ENCODE assay signal across 12 cellular contexts in the genomic region with DNA sequence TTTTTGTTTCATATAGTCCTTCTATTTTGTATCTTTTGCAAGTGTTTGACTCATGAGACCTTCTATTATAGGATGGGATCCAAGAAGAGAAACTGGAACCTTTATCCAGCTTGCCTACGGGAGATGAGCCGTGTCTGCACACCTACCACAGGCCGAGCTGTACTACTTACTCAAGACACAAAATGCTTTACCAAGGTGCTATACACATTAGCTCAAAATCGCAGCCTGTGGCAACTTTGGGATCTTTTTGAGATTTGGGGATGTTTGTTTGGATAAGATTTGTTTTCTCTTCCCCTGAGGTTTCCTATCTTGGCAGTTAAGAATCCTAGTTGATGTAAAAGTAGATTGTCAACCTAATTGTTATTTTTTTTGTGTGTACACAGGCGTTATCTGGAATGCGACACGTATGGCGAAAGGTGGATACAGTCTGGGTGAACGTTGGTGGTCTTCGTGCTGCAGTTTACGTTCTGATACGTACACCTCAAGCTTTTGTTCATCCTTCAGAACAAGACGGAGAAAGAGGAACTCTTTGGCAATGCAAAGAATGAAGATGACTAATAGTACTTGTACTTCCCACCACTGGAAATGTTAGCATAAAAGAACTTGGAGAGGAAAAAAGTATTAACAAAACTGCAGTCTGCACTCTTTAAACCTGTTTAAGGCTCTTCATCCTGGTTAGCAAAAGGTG. TPM values are rescaled to one million over a fixed set of nuclear protein-coding genes. Genes with fewer than 3 reads are reported as not detected.
DNase-seq lines count a peak whose midpoint lies in the region; ATAC-seq, FAIRE-seq and TF ChIP-seq lines count a peak whose summit lies in the region.
"Had no signal": no experiment of that assay in that cellular context is flagged by ENCODE, and none has a peak within 500 bp of the region (broad histone marks: within the 10 kb centered on the region; RNA-seq: fewer than 3 reads in every experiment).

No MANE protein-coding gene starts in this region.

- H2BK15ac ChIP-seq in IMR-90 (ENCODE audit: low read depth, low read length), result no peak overlapping the region

- H2BK120ac ChIP-seq in IMR-90 (ENCODE audit: low read depth, low read length), result no peak overlapping the region

- H3K4me1 Mint-ChIP-seq in CD4-positive, CD25-positive, alpha-beta regulatory T cell, result peaks cover 14 to 27% (median 24%) of the 10 kb centered on the region in 4 donors
- peaks cover 5 to 39% (median 23%) of the 10 kb centered on the region in 7 donors for H3K4me1 Mint-ChIP-seq in naive thymus-derived CD4-positive, alpha-beta T cell

- H3K4me3 ChIP-seq in CD4-positive, CD25-positive, alpha-beta regulatory T cell (ENCODE audit: low read depth, low read length), result no peak overlapping the region
- no peak overlapping the region for H3K4me3 ChIP-seq in IMR-90 (ENCODE audit: insufficient read depth, low read depth, low read length)
- H3K4me3 ChIP-seq in K562, result no peak overlapping the region
- no peak overlapping the region for H3K4me3 ChIP-seq in naive thymus-derived CD4-positive, alpha-beta T cell (ENCODE audit: low read length)
- H3K4me3 ChIP-seq in prostate gland, result no peak overlapping the region
- H3K4me3 ChIP-seq: PC-9 had no signal

- no peak for TF ChIP-seq POLR2A in IMR-90 (IDR thresholded peaks at IDR 0.05; ENCODE audit: low read depth, low read length)
- no peak; the same call in 1 of the 2 replicates for TF ChIP-seq POLR2A in K562 (conservative IDR thresholded peaks at IDR 0.05)
- TF ChIP-seq POLR2A in prostate gland (IDR thresholded peaks at IDR 0.05), result no peak

- no CpG with 5 or more reads among the region's 13 CpGs for WGBS in IMR-90 (ENCODE audit: extremely low coverage in 2 of 2, insufficient read length in 1 of 2), 2 experiments
- 73% methylated on average over 13 of the region's 13 CpGs for WGBS in K562 (ENCODE audit: insufficient coverage, low coverage, missing lambda C conversion rate)
- 77% methylated on average over 13 of the region's 13 CpGs for WGBS in prostate gland

- CTCF ChIA-PET in IMR-90 (lab: Yijun Ruan, JAX) (interaction anchor here (0.7 kb wide), 1 partner anchor 16 kb away, joined by 3 read pairs; no protein-coding TSS in a partner anchor), K562 (lab: Yijun Ruan, JAX; ENCODE audit: low intra/inter-chr PET ratio) (no interaction called here)
- CTCF ChIA-PET in naive thymus-derived CD4-positive, alpha-beta T cell (lab: Charles Lee), result no interaction called here

- ATAC-seq in CD4-positive, CD25-positive, alpha-beta regulatory T cell (ENCODE audit: low read depth in 2 of 2), result no peak
- ATAC-seq in IMR-90 (ENCODE audit: low read depth) (peak; percentile 59), K562 (no peak), HG02798 (IDR thresholded peaks at IDR 0.05; ENCODE audit: poor library complexity, unreplicated experiment) (no peak), GM18907 (IDR thresholded peaks at IDR 0.05; ENCODE audit: unreplicated experiment) (no peak)
- no peak for ATAC-seq in naive thymus-derived CD4-positive, alpha-beta T cell

- no peak overlapping the region for H2AK9ac ChIP-seq in IMR-90 (replicated peaks; ENCODE audit: low read depth, low read length, poor library complexity)

- no peak overlapping the region for H2AK5ac ChIP-seq in IMR-90 (ENCODE audit: low read depth, low read length)

- peaks cover 4% of the 10 kb centered on the region for H3K4me1 ChIP-seq in CD4-positive, CD25-positive, alpha-beta regulatory T cell (ENCODE audit: control insufficient read depth, insufficient read depth, low read length, poor library complexity, severe bottlenecking)
- peaks cover 6% of the 10 kb centered on the region for H3K4me1 ChIP-seq in IMR-90 (ENCODE audit: control insufficient read depth, insufficient read depth, low read length)
- H3K4me1 ChIP-seq in K562 (replicated peaks in 1 of 2; ENCODE audit: control insufficient read depth in 2 of 2, insufficient read depth in 2 of 2, low read length in 2 of 2), result no peaks in the 10 kb centered on the region
- no peaks in the 10 kb centered on the region for H3K4me1 ChIP-seq in naive thymus-derived CD4-positive, alpha-beta T cell (ENCODE audit: control insufficient read depth in 2 of 2, insufficient read depth in 2 of 2, low read length in 2 of 2)
- H3K4me1 ChIP-seq in prostate gland (replicated peaks), result no peaks in the 10 kb centered on the region

- H3K36me3 ChIP-seq in CD4-positive, CD25-positive, alpha-beta regulatory T cell (ENCODE audit: control insufficient read depth, insufficient read depth, low read length), result peaks cover 77% of the 10 kb centered on the region
- H3K36me3 ChIP-seq in IMR-90 (ENCODE audit: control insufficient read depth, insufficient read depth, low read length), result peaks cover 45% of the 10 kb centered on the region
- peaks cover 92% of the 10 kb centered on the region for H3K36me3 ChIP-seq in K562 (ENCODE audit: control insufficient read depth, insufficient read depth, low read length)
- H3K36me3 ChIP-seq in naive thymus-derived CD4-positive, alpha-beta T cell (ENCODE audit: control insufficient read depth in 2 of 3, insufficient read depth in 3 of 3, low read length in 3 of 3), result peaks cover 18 to 66% (median 28%) of the 10 kb centered on the region in 3 experiments
- H3K36me3 ChIP-seq in prostate gland, result peaks cover 0 to 4% of the 10 kb centered on the region in 2 donors

- H3K4me3 Mint-ChIP-seq in CD4-positive, CD25-positive, alpha-beta regulatory T cell, result no peak overlapping the region
- no peak overlapping the region for H3K4me3 Mint-ChIP-seq in naive thymus-derived CD4-positive, alpha-beta T cell

- peak overlapping the region in 2 of 3 donors; percentile 2 to 65 for H3K27ac Mint-ChIP-seq in CD4-positive, CD25-positive, alpha-beta regulatory T cell
- peak overlapping the region in 8 of 9 donors; percentile 1 to 79 (median 46) for H3K27ac Mint-ChIP-seq in naive thymus-derived CD4-positive, alpha-beta T cell

- H3K9me3 Mint-ChIP-seq in CD4-positive, CD25-positive, alpha-beta regulatory T cell, result no peaks in the 10 kb centered on the region
- no peaks in the 10 kb centered on the region for H3K9me3 Mint-ChIP-seq in naive thymus-derived CD4-positive, alpha-beta T cell
- H3K9me3 Mint-ChIP-seq: activated T-helper 2 cell treated with anti-CD3 and anti-CD28 coated beads, Interferon-gamma antibody, Interleukin-2, Interleukin-4, amounts not matched to agents 10 μg/mL and 5 μg/mL and 100 μg/mL, durations not matched to agents 14 hours and 24 hours and 36 hours had no signal

- H3K9me1 ChIP-seq in IMR-90 (ENCODE audit: insufficient read depth, low read length) (peaks cover 4% of the 10 kb centered on the region; the same call in 1 of the 2 replicates), K562 (ENCODE audit: control insufficient read depth, insufficient read depth, low read length) (no peaks in the 10 kb centered on the region)

- H4K20me1 ChIP-seq in IMR-90 (ENCODE audit: insufficient read depth, low read length), result peaks cover 32% of the 10 kb centered on the region; the same call in 1 of the 2 replicates
- H4K20me1 ChIP-seq in K562 (replicated peaks; ENCODE audit: control insufficient read depth, insufficient read depth, low read length), result no peaks in the 10 kb centered on the region

- no peak for TF ChIP-seq CTCF in IMR-90 (conservative IDR thresholded peaks at IDR 0.05; ENCODE audit: low read depth, low read length)
- TF ChIP-seq CTCF in K562 (IDR thresholded peaks at IDR 0.05 in 2 of 3, conservative IDR thresholded peaks at IDR 0.05 in 1 of 3; ENCODE audit: insufficient read depth in 2 of 3, low read depth in 1 of 3, low read length in 3 of 3), result no peak
- TF ChIP-seq CTCF in prostate gland (IDR thresholded peaks at IDR 0.05), result no peak

- no peak for TF ChIP-seq RAD21 in IMR-90 (IDR thresholded peaks at IDR 0.05; ENCODE audit: low read length)
- TF ChIP-seq RAD21 in K562 (CRISPR knock-in tag; conservative IDR thresholded peaks at IDR 0.05 in 1 of 2, IDR thresholded peaks at IDR 0.05 in 1 of 2), result no peak

- H4K91ac ChIP-seq in IMR-90 (ENCODE audit: insufficient read depth, low read depth, low read length), result no peak overlapping the region

- intact Hi-C loops in IMR-90 (cut with micrococcal nuclease) (no loop called here), K562 (cut with micrococcal nuclease) (no loop called here), prostate gland (cut with DNase I) (no loop called here)
- intact Hi-C loops in naive thymus-derived CD4-positive, alpha-beta T cell (cut with micrococcal nuclease), result no loop called here

- H2AFZ ChIP-seq in IMR-90 (replicated peaks; ENCODE audit: low read length, poor library complexity), result no peak overlapping the region
- no peak overlapping the region for H2AFZ ChIP-seq in K562 (ENCODE audit: low read depth, low read length)
- H2AFZ ChIP-seq: PC-9 had no signal

- H2BK5ac ChIP-seq in IMR-90 (ENCODE audit: low read depth, low read length, poor library complexity, severe bottlenecking), result peak overlapping the region; percentile 50

- dilution Hi-C loops in IMR-90 (cut with HindIII; ENCODE audit: low sequenced_read_pairs, unreplicated experiment), result no loop called here

- in situ Hi-C loops in IMR-90 (cut with MboI; ENCODE audit: low sequenced_read_pairs) (no loop called here), K562 (cut with MboI) (no loop called here)

- H3K79me2 ChIP-seq in K562 (ENCODE audit: control insufficient read depth, insufficient read depth, low read length), result peaks cover 25% of the 10 kb centered on the region

- H3K27me3 ChIP-seq in CD4-positive, CD25-positive, alpha-beta regulatory T cell (ENCODE audit: control insufficient read depth, insufficient read depth, low read length), result no peaks in the 10 kb centered on the region
- no peaks in the 10 kb centered on the region for H3K27me3 ChIP-seq in IMR-90 (ENCODE audit: control insufficient read depth, insufficient read depth, low read length)
- no peaks in the 10 kb centered on the region for H3K27me3 ChIP-seq in K562 (ENCODE audit: control insufficient read depth in 2 of 2, insufficient read depth in 2 of 2, low read length in 2 of 2)
- H3K27me3 ChIP-seq in naive thymus-derived CD4-positive, alpha-beta T cell (ENCODE audit: control insufficient read depth in 2 of 2, insufficient read depth in 2 of 2, low read length in 2 of 2), result no peaks in the 10 kb centered on the region
- no peaks in the 10 kb centered on the region for H3K27me3 ChIP-seq in prostate gland (replicated peaks; ENCODE audit: insufficient read depth)

- no peaks in the 10 kb centered on the region for H3K27me3 Mint-ChIP-seq in CD4-positive, CD25-positive, alpha-beta regulatory T cell
- no peaks in the 10 kb centered on the region for H3K27me3 Mint-ChIP-seq in naive thymus-derived CD4-positive, alpha-beta T cell

- no peak overlapping the region for H3K18ac ChIP-seq in IMR-90 (ENCODE audit: low read depth, low read length)

- H3K79me1 ChIP-seq in IMR-90 (ENCODE audit: low read depth in 1 of 2, low read length in 2 of 2), result peaks cover 12 to 49% of the 10 kb centered on the region in 2 experiments

- H3K14ac ChIP-seq in IMR-90 (replicated peaks; ENCODE audit: low read depth, low read length), result no peak overlapping the region

- peaks cover 41% of the 10 kb centered on the region for H3K36me3 Mint-ChIP-seq in CD4-positive, CD25-positive, alpha-beta regulatory T cell
- peaks cover 7 to 33% (median 27%) of the 10 kb centered on the region in 5 donors for H3K36me3 Mint-ChIP-seq in naive thymus-derived CD4-positive, alpha-beta T cell

- H3K4me2 ChIP-seq in IMR-90 (ENCODE audit: low read depth, low read length) (peak overlapping the region; percentile 11; the same call in 1 of the 2 replicates), K562 (ENCODE audit: insufficient read depth, low read length) (no peak overlapping the region)
- H3K4me2 ChIP-seq: PC-9 had no signal

- H3K9ac ChIP-seq in IMR-90 (ENCODE audit: low read depth, low read length) (no peak overlapping the region), K562 (ENCODE audit: insufficient read depth in 1 of 2, low read depth in 2 of 2, low read length in 2 of 2) (no peak overlapping the region)

- no peak for DNase-seq in CD4-positive, CD25-positive, alpha-beta regulatory T cell
- DNase-seq in IMR-90 (peak; percentile 67), K562 (ENCODE audit: extremely low read depth in 1 of 4, low spot score in 3 of 4) (no peak), prostate gland (ENCODE audit: low spot score) (no peak), amygdala (lab: John Stamatoyannopoulos, UW) (no peak)
- no peak for DNase-seq in naive thymus-derived CD4-positive, alpha-beta T cell
- DNase-seq: effector CD8-positive, alpha-beta T cell; NCI-H1694 treated with DMSO at 0.1 percent for 48 hours; PC-9 had no signal

- no peak for FAIRE-seq in K562 (lab: Jason Lieb, UNC)

- no peak overlapping the region for H3K56ac ChIP-seq in IMR-90 (ENCODE audit: extremely low read depth, insufficient read depth, low read length)

- H4K5ac ChIP-seq in IMR-90 (ENCODE audit: low read depth, low read length), result peak overlapping the region; percentile 19; the same call in 1 of the 2 replicates

- H2BK20ac ChIP-seq in IMR-90 (ENCODE audit: low read depth, low read length), result no peak overlapping the region

- H3K27ac ChIP-seq in CD4-positive, CD25-positive, alpha-beta regulatory T cell (ENCODE audit: insufficient read depth, low read length, poor library complexity, severe bottlenecking), result no peak overlapping the region
- H3K27ac ChIP-seq in IMR-90 (ENCODE audit: insufficient read depth, low read length), result peak overlapping the region; percentile 19; the same call in 1 of the 2 replicates
- no peak overlapping the region for H3K27ac ChIP-seq in K562 (ENCODE audit: extremely low read depth, low read depth, low read length)
- H3K27ac ChIP-seq in naive thymus-derived CD4-positive, alpha-beta T cell (ENCODE audit: low read depth, low read length), result no peak overlapping the region
- no peak overlapping the region for H3K27ac ChIP-seq in prostate gland

- 0 out of 2 replicates have a peak overlapping the region, but pooled peaks have one; percentile 18 for H3K4ac ChIP-seq in IMR-90 (ENCODE audit: low read depth, low read length)

- POLR2A ChIA-PET in IMR-90 (lab: Charles Lee; ENCODE audit: unreplicated experiment), result no interaction called here
- POLR2A ChIA-PET in K562 (lab: Yijun Ruan, JAX), result interaction anchor here (1.0 to 3.4 kb wide), 5 partner anchors 11 to 22 kb away, joined by 3 to 83 read pairs (median 8); a partner anchor contains a TSS
- POLR2A ChIA-PET in naive thymus-derived CD4-positive, alpha-beta T cell (lab: Charles Lee), result interaction anchor here (0.6 to 3.2 kb wide), 7 partner anchors 8 to 47 kb away, joined by 3 to 39 read pairs (median 4); a partner anchor contains a TSS

- H4K8ac ChIP-seq in IMR-90 (ENCODE audit: low read depth in 2 of 2, low read length in 2 of 2), result peak overlapping the region in 1 of 2 experiments; percentile 65; a peak in 1 of 4 replicates

- no peak for TF ChIP-seq EP300 in K562 (IDR thresholded peaks at IDR 0.05; ENCODE audit: low read length)

- BruUV-seq in IMR-90 (replicated peaks; lab: Mats Ljungman, UMichigan) (no TSS peak), K562 (replicated peaks; lab: Mats Ljungman, UMichigan) (TSS peak; percentile 31)

- no peaks in the 10 kb centered on the region for H3K9me3 ChIP-seq in CD4-positive, CD25-positive, alpha-beta regulatory T cell (ENCODE audit: control insufficient read depth in 2 of 2, low read length in 2 of 2)
- H3K9me3 ChIP-seq in IMR-90 (ENCODE audit: control insufficient read depth, insufficient read depth, low read length), result no peaks in the 10 kb centered on the region
- H3K9me3 ChIP-seq in K562 (replicated peaks; ENCODE audit: control insufficient read depth, insufficient read depth, low read depth, low read length), result no peaks in the 10 kb centered on the region
- no peaks in the 10 kb centered on the region for H3K9me3 ChIP-seq in naive thymus-derived CD4-positive, alpha-beta T cell (ENCODE audit: control insufficient read depth in 2 of 3, low read length in 3 of 3)
- no peaks in the 10 kb centered on the region for H3K9me3 ChIP-seq in prostate gland

- H3K23ac ChIP-seq in IMR-90 (ENCODE audit: low read depth, low read length), result no peak overlapping the region

RNA-seq across cellular contexts. Expression of a gene that starts 13.1 kb away (rescaled TPM):
- 120 TPM for total RNA-seq in CD4-positive, CD25-positive, alpha-beta regulatory T cell
- polyA plus RNA-seq in CD4-positive, CD25-positive, alpha-beta regulatory T cell, result 10 to 100 TPM; 17.7 to 32.2 (median 24.4) TPM
- total RNA-seq in IMR-90 (2012; rRNA removed) (50.0 and 62.9 TPM in 2 replicates), K562 (2014; rRNA removed) (60.9 and 61.4 TPM in 2 replicates), K562 (2014; rRNA removed; fragmentation: Illumina TruSeq; extraction: Trizol) (87.2 and 97.1 TPM in 2 replicates), K562 (2015; rRNA removed; fragmentation: Illumina TruSeq; extraction: Trizol) (80.3 and 92.2 TPM in 2 replicates), K562 (2021) (118 and 135 TPM in 2 replicates), prostate gland (100 to 1,000 TPM in 1 of 2 donors, 10 to 100 TPM in 1; 58.4 to 118 TPM)
- polyA plus RNA-seq in IMR-90 (2012; rRNA removed) (42.7 and 45.1 TPM in 2 replicates), K562 (2011; rRNA removed) (106 and 130 TPM in 2 replicates), K562 (2014; fragmentation: Illumina TruSeq; extraction: Trizol) (108 and 128 TPM in 2 replicates), K562 (2014; fragmentation: Nextera tagmentation; extraction: Ambion mirVana) (10 to 100 TPM; 20.8 to 38.8 TPM), K562 (2014; rRNA removed) (65.4 and 69.1 TPM in 2 replicates)
- polyA plus RNA-seq in IMR-90 (2012; cell fraction: cytosol; rRNA removed), result 14.4 and 24.9 TPM in 2 replicates
- polyA plus RNA-seq in IMR-90 (2012; cell fraction: nucleus; rRNA removed; ENCODE audit: low replicate concordance), result 87.1 and 210 TPM in 2 replicates
- 501 and 1,010 TPM in 2 replicates for total RNA-seq in K562 (2011; cell fraction: chromatin; rRNA removed; ENCODE audit: low replicate concordance)
- total RNA-seq in K562 (2011; cell fraction: nucleolus; rRNA removed), result 231 and 322 TPM in 2 replicates
- 405 and 463 TPM in 2 replicates for total RNA-seq in K562 (2011; cell fraction: nucleoplasm; rRNA removed)
- 46.5 and 86.7 TPM in 2 replicates for polyA plus RNA-seq in K562 (2011; cell fraction: cytosol; rRNA removed)
- polyA plus RNA-seq in K562 (2011; cell fraction: nucleus; rRNA removed), result 413 and 458 TPM in 2 replicates
- 98.7 and 112 TPM in 2 replicates for polyA plus RNA-seq in K562 (2012)
- polyA minus RNA-seq in K562 (2011; rRNA and poly(A)+ RNA removed), result 199 and 230 TPM in 2 replicates
- 98.0 and 118 TPM in 2 replicates for polyA minus RNA-seq in K562 (2011; cell fraction: cytosol; rRNA and poly(A)+ RNA removed)
- 188 and 330 TPM in 2 replicates for polyA minus RNA-seq in K562 (2011; cell fraction: nucleus; rRNA and poly(A)+ RNA removed)
- 100 to 1,000 TPM; 120 to 157 (median 153) TPM for total RNA-seq in naive thymus-derived CD4-positive, alpha-beta T cell
- polyA plus RNA-seq in naive thymus-derived CD4-positive, alpha-beta T cell, result 10 to 100 TPM; 28.7 to 49.4 TPM

RNA-seq across cellular contexts. Expression of a gene that starts 21.4 kb away (rescaled TPM):
- 40.2 TPM for total RNA-seq in CD4-positive, CD25-positive, alpha-beta regulatory T cell
- polyA plus RNA-seq in CD4-positive, CD25-positive, alpha-beta regulatory T cell, result 10 to 100 TPM; 17.9 to 20.5 (median 19.3) TPM
- 43.9 and 60.5 TPM in 2 replicates for total RNA-seq in IMR-90 (2012; rRNA removed)
- polyA plus RNA-seq in IMR-90 (2012; rRNA removed), result 22.3 and 28.2 TPM in 2 replicates
- polyA plus RNA-seq in IMR-90 (2012; cell fraction: cytosol; rRNA removed), result 5.8 and 6.1 TPM in 2 replicates
- 7.8 and 17.3 TPM in 2 replicates for polyA plus RNA-seq in IMR-90 (2012; cell fraction: nucleus; rRNA removed; ENCODE audit: low replicate concordance)
- 65.1 and 119 TPM in 2 replicates for total RNA-seq in K562 (2011; cell fraction: chromatin; rRNA removed; ENCODE audit: low replicate concordance)
- 39.5 and 43.0 TPM in 2 replicates for total RNA-seq in K562 (2011; cell fraction: nucleolus; rRNA removed)
- 58.4 and 80.8 TPM in 2 replicates for total RNA-seq in K562 (2011; cell fraction: nucleoplasm; rRNA removed)
- total RNA-seq in K562 (2014; rRNA removed), result 74.6 and 75.5 TPM in 2 replicates
- total RNA-seq in K562 (2014; rRNA removed; fragmentation: Illumina TruSeq; extraction: Trizol), result 125 and 131 TPM in 2 replicates
- total RNA-seq in K562 (2015; rRNA removed; fragmentation: Illumina TruSeq; extraction: Trizol), result 111 and 113 TPM in 2 replicates
- total RNA-seq in K562 (2021), result 106 and 114 TPM in 2 replicates
- 115 and 132 TPM in 2 replicates for polyA plus RNA-seq in K562 (2011; rRNA removed)
- polyA plus RNA-seq in K562 (2011; cell fraction: cytosol; rRNA removed), result 37.6 and 59.9 TPM in 2 replicates
- 49.9 and 51.8 TPM in 2 replicates for polyA plus RNA-seq in K562 (2011; cell fraction: nucleus; rRNA removed)
- 85.6 and 109 TPM in 2 replicates for polyA plus RNA-seq in K562 (2012)
- 102 and 118 TPM in 2 replicates for polyA plus RNA-seq in K562 (2014; fragmentation: Illumina TruSeq; extraction: Trizol)
- polyA plus RNA-seq in K562 (2014; fragmentation: Nextera tagmentation; extraction: Ambion mirVana), result 10 to 100 TPM; 58.3 to 78.1 TPM
- 83.9 and 99.5 TPM in 2 replicates for polyA plus RNA-seq in K562 (2014; rRNA removed)
- 305 and 319 TPM in 2 replicates for polyA minus RNA-seq in K562 (2011; rRNA and poly(A)+ RNA removed)
- polyA minus RNA-seq in K562 (2011; cell fraction: cytosol; rRNA and poly(A)+ RNA removed), result 40.5 and 64.5 TPM in 2 replicates
- polyA minus RNA-seq in K562 (2011; cell fraction: nucleus; rRNA and poly(A)+ RNA removed), result 30.8 and 37.4 TPM in 2 replicates
- 10 to 100 TPM; 39.4 to 54.8 (median 42.4) TPM for total RNA-seq in naive thymus-derived CD4-positive, alpha-beta T cell
- 10 to 100 TPM; 24.1 to 25.9 TPM for polyA plus RNA-seq in naive thymus-derived CD4-positive, alpha-beta T cell
- total RNA-seq in prostate gland, result 10 to 100 TPM; 28.8 to 38.7 TPM
